In the genomic region with DNA sequence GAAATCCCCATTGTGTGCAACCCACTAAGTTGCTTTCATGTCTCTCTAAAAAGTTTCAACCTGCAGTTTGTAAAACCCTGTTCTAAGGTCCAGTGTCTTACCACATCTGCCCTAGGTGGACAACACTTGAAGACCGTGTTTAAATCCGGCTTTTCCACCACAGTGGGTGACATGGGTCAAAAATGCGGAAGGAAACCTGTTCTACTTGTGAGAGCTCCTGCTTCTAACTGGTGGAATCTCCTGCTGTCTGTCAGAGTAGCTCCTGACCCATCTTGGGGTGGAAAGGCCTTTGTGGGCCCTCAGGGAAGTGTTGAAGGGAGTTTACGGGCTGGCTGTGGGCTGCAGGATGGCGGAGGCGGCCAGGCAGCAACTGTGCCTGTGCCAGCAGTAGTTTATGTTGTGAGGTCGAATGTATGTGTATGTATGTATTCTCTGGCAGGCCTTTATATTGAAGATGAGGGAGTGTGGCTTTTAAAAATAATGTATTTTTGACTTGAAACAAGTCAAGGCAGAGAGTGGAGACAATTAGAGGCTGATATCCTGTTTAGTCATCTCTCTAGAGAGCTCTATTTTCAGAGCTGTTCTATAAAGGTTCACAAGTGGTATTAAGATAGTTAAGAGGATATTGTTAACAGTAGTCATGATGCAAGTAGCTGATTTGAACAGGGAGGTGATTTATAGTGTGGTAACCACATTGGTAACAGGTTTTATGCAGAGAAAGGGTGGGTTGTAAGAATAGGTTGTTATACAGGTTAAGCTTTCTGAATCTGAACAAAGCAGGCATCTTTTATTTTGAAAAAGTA, we compare ENCODE assay signal across 8 cellular contexts.
DNase-seq lines count a peak whose midpoint lies in the region; ATAC-seq, FAIRE-seq and TF ChIP-seq lines count a peak whose summit lies in the region.

No MANE protein-coding gene starts in this region.

- no peak overlapping the region for H2AFZ ChIP-seq in astrocyte (ENCODE audit: low read depth, low read length)

- no peak overlapping the region for H3K9ac ChIP-seq in astrocyte (ENCODE audit: low read length)

- no peaks in the 10 kb centered on the region for H3K9me3 ChIP-seq in astrocyte (ENCODE audit: insufficient read depth, low read depth, low read length)

- H3K27ac ChIP-seq in astrocyte (ENCODE audit: low read depth, low read length) = no peak overlapping the region

- no peak overlapping the region for H3K4me3 ChIP-seq in astrocyte (ENCODE audit: insufficient read depth, low read depth, low read length)

- H3K27ac Mint-ChIP-seq in astrocyte (ENCODE audit: unreplicated experiment) = peak overlapping the region; percentile 29

- no peaks in the 10 kb centered on the region for H3K27me3 Mint-ChIP-seq in astrocyte (ENCODE audit: low read depth, unreplicated experiment)

- no peaks in the 10 kb centered on the region for H3K36me3 Mint-ChIP-seq in astrocyte (ENCODE audit: low read depth, unreplicated experiment)

- H3K4me1 Mint-ChIP-seq in astrocyte (ENCODE audit: low read depth, unreplicated experiment) = peaks cover 8% of the 10 kb centered on the region

- FAIRE-seq in astrocyte (lab: Jason Lieb, UNC) = no peak

- no peaks in the 10 kb centered on the region for H3K27me3 ChIP-seq in astrocyte (ENCODE audit: insufficient read depth, low read length)

- no peak overlapping the region for H3K4me3 Mint-ChIP-seq in astrocyte (ENCODE audit: unreplicated experiment)

- peak; percentile 18 to 30 for DNase-seq in activated CD4-positive, alpha-beta T cell treated with anti-CD3 and anti-CD28 coated beads for 4 hours
- no peak for DNase-seq in activated CD4-positive, alpha-beta T cell treated with anti-CD3 and anti-CD28 coated beads, Interleukin-2, amount 50 U/mL, for 4 hours
- DNase-seq in NCI-H2107 treated with DMSO at 0.1 percent for 48 hours (lab: John Stamatoyannopoulos, UW; ENCODE audit: unreplicated experiment) (peak; percentile 99), astrocyte (ENCODE audit: low read depth) (peak; percentile 23), omental fat pad (ENCODE audit: low spot score) (no peak), SKM-1 treated with dmso at 0.1 percent for 144 hours (lab: John Stamatoyannopoulos, UW; ENCODE audit: unreplicated experiment) (no peak), glomerular visceral epithelial cell (ENCODE audit: extremely low spot score) (no peak)

- TF ChIP-seq CTCF in astrocyte (IDR thresholded peaks at IDR 0.05; ENCODE audit: insufficient read depth, low read depth, low read length) (no peak), omental fat pad (IDR thresholded peaks at IDR 0.05) (no peak)

- H3K36me3 ChIP-seq in astrocyte (ENCODE audit: insufficient read depth, low read length) = no peaks in the 10 kb centered on the region

- no peaks in the 10 kb centered on the region for H3K4me1 ChIP-seq in astrocyte (ENCODE audit: insufficient read depth, low read length)

- H3K4me2 ChIP-seq in astrocyte (ENCODE audit: low read length) = no peak overlapping the region

- peak; percentile 61 for ATAC-seq in HG02623 (IDR thresholded peaks at IDR 0.05; ENCODE audit: unreplicated experiment)
- peak; percentile 38 for ATAC-seq in omental fat pad (ENCODE audit: low FRiP score)

- H4K20me1 ChIP-seq in astrocyte (ENCODE audit: insufficient read depth, low read length) = no peaks in the 10 kb centered on the region

- no peaks in the 10 kb centered on the region for H3K9me3 Mint-ChIP-seq in astrocyte (ENCODE audit: unreplicated experiment)

- no peaks in the 10 kb centered on the region for H3K79me2 ChIP-seq in astrocyte (ENCODE audit: insufficient read depth, low read length)

Comparison
In these comparisons a context has a peak if more than half of its experiments do, and no peak if none do; other contexts are left out.
1. DNase-seq: peak in activated CD4-positive, alpha-beta T cell treated with anti-CD3 and anti-CD28 coated beads for 4 hours (2 of 2), NCI-H2107 treated with DMSO at 0.1 percent for 48 hours (single experiment) and astrocyte (single experiment); none in activated CD4-positive, alpha-beta T cell treated with anti-CD3 and anti-CD28 coated beads, Interleukin-2, amount 50 U/mL, for 4 hours (0 of 2), omental fat pad (single experiment), SKM-1 treated with dmso at 0.1 percent for 144 hours (single experiment) and glomerular visceral epithelial cell (single experiment).